ENCODE assay signal across 25 cellular contexts in the genomic region with DNA sequence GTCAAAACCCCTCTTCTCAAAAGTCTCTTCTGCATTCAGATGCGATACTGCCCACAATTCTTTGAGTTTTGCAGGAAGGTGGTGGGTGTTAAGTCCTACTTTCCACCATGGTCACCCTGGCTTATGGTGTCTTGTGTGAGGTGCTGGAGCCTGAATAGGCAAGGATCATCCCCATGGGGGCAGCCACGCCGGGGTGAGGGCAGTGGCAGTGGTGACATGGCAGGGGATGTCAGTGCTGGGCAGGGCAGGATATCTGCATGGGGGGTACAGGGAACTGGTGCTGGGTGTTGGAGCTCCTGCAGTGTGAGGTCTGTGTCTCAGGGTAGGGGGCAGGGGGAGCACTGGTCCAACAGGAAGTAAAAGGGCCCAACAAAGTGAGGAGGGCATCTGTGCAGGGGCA. TPM values are rescaled to one million over a fixed set of nuclear protein-coding genes. Genes with fewer than 3 reads are reported as not detected.
"Had no signal": no experiment of that assay in that cellular context is flagged by ENCODE, and none has a peak within 500 bp of the region (broad histone marks: within the 10 kb centered on the region; RNA-seq: fewer than 3 reads in every experiment).

No MANE protein-coding gene starts in this region.

- H3K36me3 ChIP-seq: left ventricle myocardium inferior, neural progenitor cell, ovary, spleen, tibial nerve, uterus had no signal

- H3K4me1 ChIP-seq: left ventricle myocardium inferior, neural progenitor cell, spleen, tibial nerve, uterus had no signal

- H3K9me3 Mint-ChIP-seq: memory B cell; naive thymus-derived CD8-positive, alpha-beta T cell; nephron; neural progenitor cell; stimulated activated effector memory CD8-positive, alpha-beta T cell treated with anti-CD3 and anti-CD28 coated beads, Interleukin-12 subunit alpha, Interleukin-12 subunit beta, amount 100 ng/mL, for 72 hours; stimulated activated naive CD8-positive, alpha-beta T cell treated with anti-CD3 and anti-CD28 coated beads, Interleukin-15, amount 100 ng/mL, for 72 hours; type B pancreatic cell had no signal

- H2AFZ ChIP-seq: neural progenitor cell had no signal

- H3K27ac Mint-ChIP-seq: memory B cell; naive thymus-derived CD8-positive, alpha-beta T cell; nephron; neural progenitor cell; stimulated activated effector memory CD8-positive, alpha-beta T cell treated with anti-CD3 and anti-CD28 coated beads, Interleukin-12 subunit alpha, Interleukin-12 subunit beta, amount 100 ng/mL, for 72 hours; type B pancreatic cell had no signal

- H3K4me1 Mint-ChIP-seq: memory B cell; naive thymus-derived CD8-positive, alpha-beta T cell; stimulated activated effector memory CD8-positive, alpha-beta T cell treated with anti-CD3 and anti-CD28 coated beads, Interleukin-12 subunit alpha, Interleukin-12 subunit beta, amount 100 ng/mL, for 72 hours; stimulated activated naive CD8-positive, alpha-beta T cell treated with anti-CD3 and anti-CD28 coated beads, Interleukin-15, amount 100 ng/mL, for 72 hours had no signal

- H3K4me3 Mint-ChIP-seq: memory B cell; naive thymus-derived CD8-positive, alpha-beta T cell; nephron; neural progenitor cell; stimulated activated effector memory CD8-positive, alpha-beta T cell treated with anti-CD3 and anti-CD28 coated beads, Interleukin-12 subunit alpha, Interleukin-12 subunit beta, amount 100 ng/mL, for 72 hours; stimulated activated naive CD8-positive, alpha-beta T cell treated with anti-CD3 and anti-CD28 coated beads, Interleukin-15, amount 100 ng/mL, for 72 hours; type B pancreatic cell had no signal

- H3K27me3 ChIP-seq: neural progenitor cell, ovary, uterus had no signal

- H3K27ac ChIP-seq: left ventricle myocardium inferior, neural progenitor cell, ovary, skin epidermis, spleen, tibial nerve, uterus had no signal

- ATAC-seq: naive thymus-derived CD8-positive, alpha-beta T cell; right cardiac atrium; sciatic nerve; stimulated activated effector memory CD8-positive, alpha-beta T cell treated with anti-CD3 and anti-CD28 coated beads, Interleukin-12 subunit alpha, Interleukin-12 subunit beta, amount 100 ng/mL, for 72 hours; stimulated activated naive CD8-positive, alpha-beta T cell treated with anti-CD3 and anti-CD28 coated beads, Interleukin-15, amount 100 ng/mL, for 72 hours had no signal

- H3K4me3 ChIP-seq: left ventricle myocardium inferior, neural progenitor cell, ovary, skin epidermis, spleen, tibial nerve, uterus had no signal

- DNase-seq: hippocampal formation; kidney; left ventricle myocardium inferior; naive thymus-derived CD8-positive, alpha-beta T cell; ovary; retina; right cardiac atrium; spleen; stimulated activated CD4-positive, alpha-beta T cell treated with anti-CD3 and anti-CD28 coated beads, Interleukin-4, amount 100 ng/mL, for 24 hours; stimulated activated naive CD4-positive, alpha-beta T cell treated with Interleukin-2 at 50 U/mL for 16 hours; stimulated activated naive CD8-positive, alpha-beta T cell treated with anti-CD3 and anti-CD28 coated beads, Interleukin-15, amount 100 ng/mL, for 72 hours; substantia nigra; uterus had no signal

- H3K4me2 ChIP-seq: neural progenitor cell had no signal

- H3K36me3 Mint-ChIP-seq: memory B cell; naive thymus-derived CD8-positive, alpha-beta T cell; neural progenitor cell; stimulated activated effector memory CD8-positive, alpha-beta T cell treated with anti-CD3 and anti-CD28 coated beads, Interleukin-12 subunit alpha, Interleukin-12 subunit beta, amount 100 ng/mL, for 72 hours; type B pancreatic cell had no signal

RNA-seq across cellular contexts. Expression of a gene that starts 2.3 kb away (rescaled TPM):
- total RNA-seq: kidney; left ventricle myocardium inferior; lung microvascular endothelial cell; mucosa of gallbladder; naive thymus-derived CD8-positive, alpha-beta T cell; progenitor cell of endocrine pancreas; sciatic nerve; spleen; tibial nerve; ureter had no signal
- polyA plus RNA-seq: naive thymus-derived CD8-positive, alpha-beta T cell had no signal
